In the genomic region with DNA sequence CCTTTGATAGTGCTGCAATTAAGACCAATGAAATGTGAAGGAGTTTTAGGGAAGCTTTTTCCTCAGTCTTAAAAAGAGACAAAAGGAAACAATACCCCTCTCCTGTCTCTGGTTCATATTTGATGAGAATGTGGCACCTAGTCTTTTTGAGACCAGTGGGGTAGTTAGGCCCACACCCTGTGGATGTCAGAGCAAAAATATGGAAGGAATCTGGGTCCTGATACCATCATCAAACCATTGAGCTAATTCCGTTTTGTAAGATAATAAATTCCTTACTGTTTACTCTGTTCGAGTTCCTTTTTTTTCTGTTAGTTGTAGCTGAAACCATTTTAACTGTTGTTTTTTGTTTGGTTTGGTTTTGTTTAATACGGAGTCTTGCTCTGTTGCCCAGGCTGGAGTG, we compare ENCODE assay signal across 11 cellular contexts. TPM values are rescaled to one million over a fixed set of nuclear protein-coding genes. Genes with fewer than 3 reads are reported as not detected.
A peak's percentile ranks its signal among the peaks of the same experiment; 100 is the strongest.
DNase-seq lines count a peak whose midpoint lies in the region; ATAC-seq and TF ChIP-seq lines count a peak whose summit lies in the region.
"Had no signal": no experiment of that assay in that cellular context is flagged by ENCODE, and none has a peak within 500 bp of the region (broad histone marks: within the 10 kb centered on the region; RNA-seq: fewer than 3 reads in every experiment).

No MANE protein-coding gene starts in this region.

- no peaks in the 10 kb centered on the region for H3K9me3 Mint-ChIP-seq in CD8-positive, alpha-beta T cell
- no peaks in the 10 kb centered on the region for H3K9me3 Mint-ChIP-seq in activated naive CD8-positive, alpha-beta T cell treated with anti-CD3 and anti-CD28 coated beads, Interleukin-2, amount 10 ng/mL, durations not matched to agents 7 days and 5 days
- peaks cover 0 to 2% (median 0%) of the 10 kb centered on the region in 7 donors for H3K9me3 Mint-ChIP-seq in naive B cell
- H3K9me3 Mint-ChIP-seq: brain had no signal

- no peak overlapping the region for H3K27ac ChIP-seq in CD8-positive, alpha-beta T cell (ENCODE audit: low read depth, low read length)
- H3K27ac ChIP-seq: gastrocnemius medialis had no signal

- CTCF ChIA-PET in CD8-positive, alpha-beta T cell (lab: Charles Lee), result interaction anchor here (1.6 kb wide), 1 partner anchor 50 kb away, joined by 5 read pairs; no protein-coding TSS in a partner anchor

- in situ Hi-C loops in GM13976 (cut with MboI; ENCODE audit: low sequenced_read_pairs, unreplicated experiment), result no loop called here

- DNase-seq in CD8-positive, alpha-beta T cell, result no peak
- DNase-seq in HT-29 (ENCODE audit: low spot score) (peak; percentile 21), naive B cell (no peak), iPS-NIHi7 (ENCODE audit: extremely low spot score) (no peak), GM13976 (ENCODE audit: low spot score) (no peak)
- DNase-seq in activated naive CD8-positive, alpha-beta T cell treated with anti-CD3 and anti-CD28 coated beads, Interleukin-2, amount 10 ng/mL, durations not matched to agents 7 days and 5 days, result no peak
- DNase-seq: activated CD4-positive, alpha-beta T cell treated with anti-CD3 and anti-CD28 coated beads for 4 hours; gastrocnemius medialis had no signal

- H3K36me3 Mint-ChIP-seq in CD8-positive, alpha-beta T cell, result peaks cover 69% of the 10 kb centered on the region
- H3K36me3 Mint-ChIP-seq in activated naive CD8-positive, alpha-beta T cell treated with anti-CD3 and anti-CD28 coated beads, Interleukin-2, amount 10 ng/mL, durations not matched to agents 7 days and 5 days, result peaks cover 50% of the 10 kb centered on the region
- peaks cover 23 to 32% of the 10 kb centered on the region in 2 donors for H3K36me3 Mint-ChIP-seq in naive B cell
- H3K36me3 Mint-ChIP-seq: brain had no signal

- H3K27me3 Mint-ChIP-seq in CD8-positive, alpha-beta T cell (ENCODE audit: low read depth), result no peaks in the 10 kb centered on the region
- H3K27me3 Mint-ChIP-seq in activated naive CD8-positive, alpha-beta T cell treated with anti-CD3 and anti-CD28 coated beads, Interleukin-2, amount 10 ng/mL, durations not matched to agents 7 days and 5 days, result no peaks in the 10 kb centered on the region
- no peaks in the 10 kb centered on the region for H3K27me3 Mint-ChIP-seq in naive B cell
- H3K27me3 Mint-ChIP-seq: brain had no signal

- H3K4me1 ChIP-seq in CD8-positive, alpha-beta T cell (ENCODE audit: insufficient read depth, low read length), result peaks cover 94% of the 10 kb centered on the region
- H3K4me1 ChIP-seq: gastrocnemius medialis had no signal

- no peak overlapping the region for H3K4me3 ChIP-seq in CD8-positive, alpha-beta T cell (ENCODE audit: low read depth, low read length)
- H3K4me3 ChIP-seq: gastrocnemius medialis had no signal

- no peaks in the 10 kb centered on the region for H3K36me3 ChIP-seq in CD8-positive, alpha-beta T cell (ENCODE audit: insufficient read depth, low read length)
- H3K36me3 ChIP-seq: gastrocnemius medialis had no signal

- POLR2A ChIA-PET in CD8-positive, alpha-beta T cell (lab: Charles Lee), result interaction anchor here (0.6 to 3.1 kb wide), 3 partner anchors 9 to 60 kb away, joined by 3 to 18 read pairs (median 4); no protein-coding TSS in a partner anchor
- POLR2A ChIA-PET in activated naive CD8-positive, alpha-beta T cell treated with anti-CD3 and anti-CD28 coated beads, Interleukin-2, amount 10 ng/mL, durations not matched to agents 7 days and 5 days (lab: Charles Lee), result interaction anchor here (0.6 to 3.5 kb wide), 5 partner anchors 10 to 114 kb away, joined by 3 to 17 read pairs (median 5); no protein-coding TSS in a partner anchor

- intact Hi-C loops in CD8-positive, alpha-beta T cell (cut with DNase I, micrococcal nuclease), result no loop called here

- H3K4me3 Mint-ChIP-seq in CD8-positive, alpha-beta T cell, result peak overlapping the region; percentile 5
- H3K4me3 Mint-ChIP-seq in activated naive CD8-positive, alpha-beta T cell treated with anti-CD3 and anti-CD28 coated beads, Interleukin-2, amount 10 ng/mL, durations not matched to agents 7 days and 5 days, result peak overlapping the region; percentile 6
- H3K4me3 Mint-ChIP-seq in naive B cell, result peak overlapping the region in 6 of 8 donors; percentile 35 to 77 (median 42)
- H3K4me3 Mint-ChIP-seq: brain had no signal

- no peaks in the 10 kb centered on the region for H3K27me3 ChIP-seq in CD8-positive, alpha-beta T cell (ENCODE audit: insufficient read depth, low read length)
- H3K27me3 ChIP-seq: gastrocnemius medialis had no signal

- TF ChIP-seq CTCF in CD8-positive, alpha-beta T cell (IDR thresholded peaks at IDR 0.05), result no peak
- no peak for TF ChIP-seq CTCF in GM13976 (IDR thresholded peaks at IDR 0.05; ENCODE audit: borderline replicate concordance, control extremely low read depth, extremely low read depth, insufficient read depth, missing control alignments)

- peak overlapping the region; percentile 87 for H3K27ac Mint-ChIP-seq in CD8-positive, alpha-beta T cell
- peak overlapping the region; percentile 35 for H3K27ac Mint-ChIP-seq in activated naive CD8-positive, alpha-beta T cell treated with anti-CD3 and anti-CD28 coated beads, Interleukin-2, amount 10 ng/mL, durations not matched to agents 7 days and 5 days
- H3K27ac Mint-ChIP-seq in naive B cell, result peak overlapping the region in 5 of 6 donors; percentile 58 to 80 (median 75)
- H3K27ac Mint-ChIP-seq: brain had no signal

- H3K9me3 ChIP-seq in CD8-positive, alpha-beta T cell (ENCODE audit: low read length), result no peaks in the 10 kb centered on the region
- H3K9me3 ChIP-seq: gastrocnemius medialis had no signal

- H3K4me1 Mint-ChIP-seq in CD8-positive, alpha-beta T cell (ENCODE audit: low read depth), result peaks cover 91% of the 10 kb centered on the region
- peaks cover 77% of the 10 kb centered on the region for H3K4me1 Mint-ChIP-seq in activated naive CD8-positive, alpha-beta T cell treated with anti-CD3 and anti-CD28 coated beads, Interleukin-2, amount 10 ng/mL, durations not matched to agents 7 days and 5 days
- H3K4me1 Mint-ChIP-seq in naive B cell, result peaks cover 70 to 85% (median 76%) of the 10 kb centered on the region in 3 donors

- no peak for ATAC-seq in CD8-positive, alpha-beta T cell
- ATAC-seq in activated naive CD8-positive, alpha-beta T cell treated with anti-CD3 and anti-CD28 coated beads, Interleukin-2, amount 10 ng/mL, durations not matched to agents 7 days and 5 days (ENCODE audit: low read depth), result no peak
- ATAC-seq in naive B cell (ENCODE audit: low read depth in 2 of 2) (no peak), HG02642 (IDR thresholded peaks at IDR 0.05; ENCODE audit: poor library complexity, unreplicated experiment) (no peak), HG03175 (IDR thresholded peaks at IDR 0.05; ENCODE audit: unreplicated experiment) (no peak)
- ATAC-seq: gastrocnemius medialis had no signal

RNA-seq across cellular contexts. Expression of gene PTPRC, which starts 33.3 kb away (rescaled TPM):
- 100 to 1,000 TPM; 603 to 634 TPM for total RNA-seq in CD8-positive, alpha-beta T cell
- not detected in 2 replicates for total RNA-seq in HT-29 (2014; rRNA removed; shearing (Covaris generic))
- 100 to 1,000 TPM; 828 to 854 TPM for total RNA-seq in activated naive CD8-positive, alpha-beta T cell treated with anti-CD3 and anti-CD28 coated beads, Interleukin-2, amount 10 ng/mL, durations not matched to agents 7 days and 5 days
- 1,000 to 10,000 TPM in 1 of 6 donors, 100 to 1,000 TPM in 5; 771 to 1,016 (median 851) TPM for polyA plus RNA-seq in naive B cell (ENCODE audit: low read depth in 6 of 6)

Comparison
In these comparisons a context has a peak if more than half of its experiments do, and no peak if none do; other contexts are left out.
1. H3K27ac Mint-ChIP-seq: peak in every context shown above with its lines; median percentile 87 in CD8-positive, alpha-beta T cell; 75 in naive B cell; 35 in activated naive CD8-positive, alpha-beta T cell treated with anti-CD3 and anti-CD28 coated beads, Interleukin-2, amount 10 ng/mL, durations not matched to agents 7 days and 5 days.
2. RNA of gene PTPRC, which starts 33.3 kb away (total RNA-seq): 828 to 854 TPM in activated naive CD8-positive, alpha-beta T cell treated with anti-CD3 and anti-CD28 coated beads, Interleukin-2, amount 10 ng/mL, durations not matched to agents 7 days and 5 days and 603 to 634 TPM in CD8-positive, alpha-beta T cell; not detected in HT-29; every median in the first group is over 100 times any median in the second.
3. Peak in every context shown above with its lines, with median percentiles within 50 percentile points of each other: H3K4me3 Mint-ChIP-seq.